Comparison of ENCODE assay signal across 1 cellular context in genomic region chr14:64503184-64503433, GRCh38.
TF ChIP-seq lines count a peak whose summit lies in the region.

No MANE protein-coding gene starts in this region.

TF ChIP-seq in HEK293, 187 proteins besides CTCF, POLR2A, EP300 and RAD21 (continued from another document):
- 0 out of 2 replicates have a peak, but pooled peaks have one; percentile 41 for TF ChIP-seq ZBTB10 (tag by site-specific recombination; IDR thresholded peaks at IDR 0.05)
